ENCODE assay signal across 1 cellular context in genomic region chr1:171344473-171344820, GRCh38.
TF ChIP-seq lines count a peak whose summit lies in the region.

No MANE protein-coding gene starts in this region.

TF ChIP-seq in liver, 16 proteins besides CTCF, POLR2A, EP300 and RAD21 (continued from another document):
- peak; percentile 84 for TF ChIP-seq HNF4G (IDR thresholded peaks at IDR 0.05)
- TF ChIP-seq MAX (IDR thresholded peaks at IDR 0.05): peak; percentile 60
